ENCODE assay signal across 16 cellular contexts in the genomic region with DNA sequence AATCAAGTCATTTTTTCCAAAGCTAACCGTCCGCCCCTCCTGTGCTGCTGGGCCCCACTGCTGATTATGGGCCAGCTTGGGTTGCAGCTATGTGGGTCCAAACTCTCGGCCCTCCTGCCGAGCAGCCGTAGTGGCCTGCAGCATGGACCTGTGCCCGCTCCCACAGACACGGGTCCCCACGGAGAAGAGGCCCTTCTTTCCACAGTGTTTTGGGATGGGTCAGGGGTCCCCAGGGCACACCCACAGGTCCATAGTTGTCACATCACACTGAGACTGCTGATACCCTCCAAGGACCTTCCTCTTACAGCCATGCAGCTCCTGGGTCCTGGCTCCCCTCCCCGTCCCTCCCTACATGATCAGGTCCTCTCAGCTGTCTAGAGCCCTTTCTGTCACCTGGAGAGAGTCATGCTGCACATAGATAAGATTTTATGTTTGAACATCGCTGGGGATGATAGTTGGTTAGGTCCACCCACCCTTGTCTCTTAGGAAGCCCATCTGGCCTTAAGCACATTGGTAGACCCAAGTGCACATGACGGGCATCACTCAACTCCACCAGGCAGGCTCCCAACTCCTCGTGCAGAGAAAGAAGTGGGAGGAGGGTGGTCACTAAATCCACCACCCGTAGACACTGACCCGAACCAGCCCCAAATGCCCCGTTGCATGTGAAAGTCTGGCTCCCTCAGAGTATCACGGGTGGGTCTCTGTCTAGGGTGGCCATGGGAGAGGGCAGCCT. TPM values are rescaled to one million over a fixed set of nuclear protein-coding genes. Genes with fewer than 3 reads are reported as not detected.
A peak's percentile ranks its signal among the peaks of the same experiment; 100 is the strongest.
DNase-seq lines count a peak whose midpoint lies in the region; ATAC-seq and TF ChIP-seq lines count a peak whose summit lies in the region.
"Had no signal": no experiment of that assay in that cellular context is flagged by ENCODE, and none has a peak within 500 bp of the region (broad histone marks: within the 10 kb centered on the region; RNA-seq: fewer than 3 reads in every experiment).

No MANE protein-coding gene starts in this region.

- H3F3A ChIP-seq in neural progenitor cell (ENCODE audit: low read depth), result no peaks in the 10 kb centered on the region

- H3K9me3 Mint-ChIP-seq in natural killer cell (no peaks in the 10 kb centered on the region), neural progenitor cell (peaks cover 8% of the 10 kb centered on the region)
- H3K9me3 Mint-ChIP-seq in natural killer cell treated with Interleukin-12 subunit alpha and Interleukin-12 subunit beta and Interleukin-15 and Interleukin-18, amount 100 ng/mL, for 72 hours, result no peaks in the 10 kb centered on the region
- no peaks in the 10 kb centered on the region for H3K9me3 Mint-ChIP-seq in activated naive CD8-positive, alpha-beta T cell treated with anti-CD3 and anti-CD28 coated beads for 36 hours

- TF ChIP-seq CTCF in natural killer cell (IDR thresholded peaks at IDR 0.05) (no peak), neural progenitor cell (IDR thresholded peaks at IDR 0.05) (no peak)

- no peak overlapping the region for H3K9ac ChIP-seq in neural progenitor cell

- H4K20me1 ChIP-seq in neural progenitor cell (ENCODE audit: low read depth), result no peaks in the 10 kb centered on the region

- no peaks in the 10 kb centered on the region for H3K9me3 ChIP-seq in neural progenitor cell (ENCODE audit: low read depth)
- H3K9me3 ChIP-seq: breast epithelium, ovary had no signal

- H3K27ac Mint-ChIP-seq in natural killer cell (no peak overlapping the region), neural progenitor cell (peak overlapping the region; percentile 57)
- no peak overlapping the region for H3K27ac Mint-ChIP-seq in natural killer cell treated with Interleukin-12 subunit alpha and Interleukin-12 subunit beta and Interleukin-15 and Interleukin-18, amount 100 ng/mL, for 72 hours
- peak overlapping the region; percentile 42 for H3K27ac Mint-ChIP-seq in activated naive CD8-positive, alpha-beta T cell treated with anti-CD3 and anti-CD28 coated beads for 36 hours

- H3K4me3 ChIP-seq in neural progenitor cell, result no peak overlapping the region
- H3K4me3 ChIP-seq: breast epithelium, ovary, smooth muscle cell had no signal

- no peaks in the 10 kb centered on the region for H3K79me2 ChIP-seq in neural progenitor cell (ENCODE audit: low read depth)

- H3K36me3 Mint-ChIP-seq in natural killer cell (no peaks in the 10 kb centered on the region), neural progenitor cell (no peaks in the 10 kb centered on the region)
- no peaks in the 10 kb centered on the region for H3K36me3 Mint-ChIP-seq in natural killer cell treated with Interleukin-12 subunit alpha and Interleukin-12 subunit beta and Interleukin-15 and Interleukin-18, amount 100 ng/mL, for 72 hours
- H3K36me3 Mint-ChIP-seq in activated naive CD8-positive, alpha-beta T cell treated with anti-CD3 and anti-CD28 coated beads for 36 hours, result peaks cover 44% of the 10 kb centered on the region

- no peaks in the 10 kb centered on the region for H3K4me1 Mint-ChIP-seq in natural killer cell
- H3K4me1 Mint-ChIP-seq in natural killer cell treated with Interleukin-12 subunit alpha and Interleukin-12 subunit beta and Interleukin-15 and Interleukin-18, amount 100 ng/mL, for 72 hours (ENCODE audit: low read depth in 2 of 2), result peaks cover 16 to 21% of the 10 kb centered on the region in 2 donors
- peaks cover 84% of the 10 kb centered on the region for H3K4me1 Mint-ChIP-seq in activated naive CD8-positive, alpha-beta T cell treated with anti-CD3 and anti-CD28 coated beads for 36 hours
- peaks cover 65% of the 10 kb centered on the region for H3K4me1 Mint-ChIP-seq in neural progenitor cell

- no peak overlapping the region for H3K27ac ChIP-seq in neural progenitor cell
- H3K27ac ChIP-seq: breast epithelium, ovary had no signal

- H3K27me3 Mint-ChIP-seq in natural killer cell (ENCODE audit: low read depth in 2 of 2), result peaks cover 54 to 64% of the 10 kb centered on the region in 2 donors
- H3K27me3 Mint-ChIP-seq in natural killer cell treated with Interleukin-12 subunit alpha and Interleukin-12 subunit beta and Interleukin-15 and Interleukin-18, amount 100 ng/mL, for 72 hours, result peaks cover 48 to 55% of the 10 kb centered on the region in 2 donors
- H3K27me3 Mint-ChIP-seq in activated naive CD8-positive, alpha-beta T cell treated with anti-CD3 and anti-CD28 coated beads for 36 hours, result no peaks in the 10 kb centered on the region
- H3K27me3 Mint-ChIP-seq in neural progenitor cell (ENCODE audit: insufficient read depth, low read depth), result peaks cover 24% of the 10 kb centered on the region

- H3K27me3 ChIP-seq in neural progenitor cell, result peaks cover 29% of the 10 kb centered on the region
- H3K27me3 ChIP-seq: breast epithelium, ovary had no signal

- ATAC-seq in natural killer cell (no peak), GM18873 (IDR thresholded peaks at IDR 0.05; ENCODE audit: low FRiP score, unreplicated experiment) (no peak), GM21786 (IDR thresholded peaks at IDR 0.05; ENCODE audit: unreplicated experiment) (no peak), GM18867 (IDR thresholded peaks at IDR 0.05; ENCODE audit: unreplicated experiment) (no peak), HG03135 (IDR thresholded peaks at IDR 0.05; ENCODE audit: unreplicated experiment) (no peak)
- ATAC-seq in natural killer cell treated with Interleukin-12 subunit alpha and Interleukin-12 subunit beta and Interleukin-15 and Interleukin-18, amount 100 ng/mL, for 72 hours, result no peak
- ATAC-seq: left cardiac atrium had no signal

- no peak overlapping the region for H2AFZ ChIP-seq in neural progenitor cell (replicated peaks)

- intact Hi-C loops in natural killer cell (cut with micrococcal nuclease), result no loop called here

- H3K4me1 ChIP-seq in neural progenitor cell, result peaks cover 14% of the 10 kb centered on the region
- H3K4me1 ChIP-seq: breast epithelium had no signal

- no peaks in the 10 kb centered on the region for H3K36me3 ChIP-seq in neural progenitor cell
- H3K36me3 ChIP-seq: breast epithelium, ovary had no signal

- H3K4me3 Mint-ChIP-seq in natural killer cell, result no peak overlapping the region
- H3K4me3 Mint-ChIP-seq in natural killer cell treated with Interleukin-12 subunit alpha and Interleukin-12 subunit beta and Interleukin-15 and Interleukin-18, amount 100 ng/mL, for 72 hours, result no peak overlapping the region
- peak overlapping the region; percentile 79 for H3K4me3 Mint-ChIP-seq in activated naive CD8-positive, alpha-beta T cell treated with anti-CD3 and anti-CD28 coated beads for 36 hours
- no peak overlapping the region for H3K4me3 Mint-ChIP-seq in neural progenitor cell

- DNase-seq in natural killer cell (peak; percentile 7), neural progenitor cell (ENCODE audit: low spot score) (no peak)
- DNase-seq in natural killer cell treated with Interleukin-12 subunit alpha and Interleukin-12 subunit beta and Interleukin-15 and Interleukin-18, amount 100 ng/mL, for 72 hours (ENCODE audit: low spot score), result no peak
- no peak for DNase-seq in activated naive CD8-positive, alpha-beta T cell treated with anti-CD3 and anti-CD28 coated beads for 36 hours
- DNase-seq: activated CD4-positive, alpha-beta T cell treated with anti-CD3 and anti-CD28 coated beads, Interleukin-2, amount 50 U/mL, for 1 hour; activated naive CD4-positive, alpha-beta T cell treated with Interleukin-2 at 50 U/mL for 16 hours; hypothalamus; left cardiac atrium; NCI-H1092 had no signal

- no peak overlapping the region for H3K4me2 ChIP-seq in neural progenitor cell
- H3K4me2 ChIP-seq: smooth muscle cell had no signal

RNA-seq across cellular contexts. Expression of gene GPR55, which starts 17.5 kb away (rescaled TPM):
- total RNA-seq in natural killer cell (1 to 10 TPM in 1 of 3 donors, under 1 TPM in 2; 0.09 to 1.1 (median 0.40) TPM), neural progenitor cell (ENCODE audit: low replicate concordance) (not detected in 2 replicates)
- 1 to 10 TPM in 1 of 2 donors, under 1 TPM in 1; 0.26 to 5.5 TPM for total RNA-seq in natural killer cell treated with Interleukin-12 subunit alpha and Interleukin-12 subunit beta and Interleukin-15 and Interleukin-18, amount 100 ng/mL, for 72 hours
- total RNA-seq in activated naive CD8-positive, alpha-beta T cell treated with anti-CD3 and anti-CD28 coated beads for 36 hours, result 10 to 100 TPM; 18.8 to 20.4 TPM
- total RNA-seq: smooth muscle cell had no signal

RNA-seq across cellular contexts. Expression of gene ITM2C, which starts 42.8 kb away (rescaled TPM):
- total RNA-seq in natural killer cell (10 to 100 TPM in 1 of 3 donors, 1 to 10 TPM in 2; 4.7 to 36.3 (median 5.1) TPM), neural progenitor cell (ENCODE audit: low replicate concordance) (84.6 and 146 TPM in 2 replicates)
- 10 to 100 TPM in 1 of 2 donors, 1 to 10 TPM in 1; 2.7 to 21.7 TPM for total RNA-seq in natural killer cell treated with Interleukin-12 subunit alpha and Interleukin-12 subunit beta and Interleukin-15 and Interleukin-18, amount 100 ng/mL, for 72 hours
- 10 to 100 TPM; 69.9 to 73.6 TPM for total RNA-seq in activated naive CD8-positive, alpha-beta T cell treated with anti-CD3 and anti-CD28 coated beads for 36 hours

Comparison
In these comparisons a context has a peak if more than half of its experiments do, and no peak if none do; other contexts are left out.
1. H3K27ac Mint-ChIP-seq: peak in activated naive CD8-positive, alpha-beta T cell treated with anti-CD3 and anti-CD28 coated beads for 36 hours (single experiment) and neural progenitor cell (single experiment); none in natural killer cell (0 of 2) and natural killer cell treated with Interleukin-12 subunit alpha and Interleukin-12 subunit beta and Interleukin-15 and Interleukin-18, amount 100 ng/mL, for 72 hours (0 of 2).